ENCODE assay signal across 12 cellular contexts in the genomic region with DNA sequence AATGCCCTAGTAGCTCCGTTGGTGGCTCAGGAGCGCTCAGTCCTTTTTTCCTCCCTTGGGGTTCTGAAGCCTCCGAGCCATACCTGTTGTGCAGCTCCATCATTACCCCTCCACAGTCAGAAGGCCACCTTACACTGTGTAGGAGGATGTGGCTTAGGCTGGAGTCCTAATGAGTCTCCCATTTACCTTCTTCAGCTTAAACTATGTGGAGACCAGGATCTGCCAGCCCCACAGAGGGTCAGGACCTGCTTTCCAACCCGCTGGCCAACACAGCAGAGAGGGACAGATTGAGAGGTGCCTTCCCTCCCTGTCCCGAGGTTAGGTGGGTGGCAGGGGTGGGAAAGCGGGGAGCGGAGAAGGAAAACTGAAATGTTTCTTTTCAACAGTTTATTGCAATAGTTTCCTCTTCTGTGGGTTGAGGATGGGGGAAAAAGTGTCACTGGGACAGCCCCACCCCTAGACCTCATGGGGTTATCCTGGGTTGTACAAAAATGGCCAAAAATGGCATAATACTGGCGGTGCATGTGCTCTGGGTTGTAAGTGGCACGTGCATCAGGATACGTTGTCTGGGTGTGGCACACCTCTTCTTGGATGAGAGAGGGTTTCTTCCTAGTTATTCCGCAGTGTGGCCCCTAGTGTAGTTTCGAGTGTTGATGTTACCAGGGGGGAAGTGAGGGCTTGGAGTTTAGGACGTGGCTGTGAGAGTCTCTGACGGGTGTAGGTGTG. TPM values are rescaled to one million over a fixed set of nuclear protein-coding genes. Genes with fewer than 3 reads are reported as not detected.
A peak's percentile ranks its signal among the peaks of the same experiment; 100 is the strongest.
DNase-seq lines count a peak whose midpoint lies in the region; ATAC-seq and TF ChIP-seq lines count a peak whose summit lies in the region.
"Had no signal": no experiment of that assay in that cellular context is flagged by ENCODE, and none has a peak within 500 bp of the region (broad histone marks: within the 10 kb centered on the region; RNA-seq: fewer than 3 reads in every experiment).

No MANE protein-coding gene starts in this region.

- H3K36me3 ChIP-seq in mucosa of descending colon (ENCODE audit: low read depth) (no peaks in the 10 kb centered on the region), upper lobe of right lung (peaks cover 16% of the 10 kb centered on the region)

- H3K4me3 Mint-ChIP-seq in activated naive CD4-positive, alpha-beta T cell treated with anti-CD3 and anti-CD28 coated beads, Interleukin-2, amount 50 U/mL, for 24 hours: peak overlapping the region; percentile 69
- H3K4me3 Mint-ChIP-seq in activated naive CD8-positive, alpha-beta T cell treated with anti-CD3 and anti-CD28 coated beads, Interleukin-2, amount 10 ng/mL, durations not matched to agents 7 days and 5 days: peak overlapping the region; percentile 80

- POLR2A ChIA-PET in activated naive CD8-positive, alpha-beta T cell treated with anti-CD3 and anti-CD28 coated beads, Interleukin-2, amount 10 ng/mL, durations not matched to agents 7 days and 5 days (lab: Charles Lee): interaction anchor here (1.0 to 8.9 kb wide), 6 partner anchors 8 to 41 kb away, joined by 3 to 150 read pairs (median 4); no protein-coding TSS in a partner anchor

- peaks cover 96% of the 10 kb centered on the region for H3K4me1 Mint-ChIP-seq in activated naive CD4-positive, alpha-beta T cell treated with anti-CD3 and anti-CD28 coated beads, Interleukin-2, amount 50 U/mL, for 24 hours
- H3K4me1 Mint-ChIP-seq in activated naive CD8-positive, alpha-beta T cell treated with anti-CD3 and anti-CD28 coated beads, Interleukin-2, amount 10 ng/mL, durations not matched to agents 7 days and 5 days: peaks cover 81% of the 10 kb centered on the region

- no peaks in the 10 kb centered on the region for H3K27me3 Mint-ChIP-seq in activated naive CD4-positive, alpha-beta T cell treated with anti-CD3 and anti-CD28 coated beads, Interleukin-2, amount 50 U/mL, for 24 hours
- H3K27me3 Mint-ChIP-seq in activated naive CD8-positive, alpha-beta T cell treated with anti-CD3 and anti-CD28 coated beads, Interleukin-2, amount 10 ng/mL, durations not matched to agents 7 days and 5 days: no peaks in the 10 kb centered on the region
- H3K27me3 Mint-ChIP-seq: IgD-negative memory B cell had no signal

- H3K9me3 Mint-ChIP-seq in activated naive CD4-positive, alpha-beta T cell treated with anti-CD3 and anti-CD28 coated beads, Interleukin-2, amount 50 U/mL, for 24 hours: peaks cover 5% of the 10 kb centered on the region
- H3K9me3 Mint-ChIP-seq in activated naive CD8-positive, alpha-beta T cell treated with anti-CD3 and anti-CD28 coated beads, Interleukin-2, amount 10 ng/mL, durations not matched to agents 7 days and 5 days: no peaks in the 10 kb centered on the region
- H3K9me3 Mint-ChIP-seq: IgD-negative memory B cell had no signal

- no peaks in the 10 kb centered on the region for H3K9me3 ChIP-seq in mucosa of descending colon
- H3K9me3 ChIP-seq in upper lobe of right lung: no peaks in the 10 kb centered on the region

- peaks cover 17% of the 10 kb centered on the region for H3K36me3 Mint-ChIP-seq in activated naive CD4-positive, alpha-beta T cell treated with anti-CD3 and anti-CD28 coated beads, Interleukin-2, amount 50 U/mL, for 24 hours
- H3K36me3 Mint-ChIP-seq in activated naive CD8-positive, alpha-beta T cell treated with anti-CD3 and anti-CD28 coated beads, Interleukin-2, amount 10 ng/mL, durations not matched to agents 7 days and 5 days: peaks cover 30% of the 10 kb centered on the region

- intact Hi-C loops in mucosa of descending colon (cut with DNase I, micrococcal nuclease) (no loop called here), upper lobe of right lung (cut with DNase I) (no loop called here)

- no peak for TF ChIP-seq CTCF in mucosa of descending colon (IDR thresholded peaks at IDR 0.05)
- TF ChIP-seq CTCF in upper lobe of right lung (IDR thresholded peaks at IDR 0.05): no peak

- H3K27me3 ChIP-seq in upper lobe of right lung: no peaks in the 10 kb centered on the region

- H3K27ac ChIP-seq in upper lobe of right lung: peak overlapping the region; percentile 61

- ATAC-seq in activated naive CD8-positive, alpha-beta T cell treated with anti-CD3 and anti-CD28 coated beads, Interleukin-2, amount 10 ng/mL, durations not matched to agents 7 days and 5 days (ENCODE audit: low read depth): no peak
- ATAC-seq in mucosa of descending colon: peak; percentile 5
- ATAC-seq in upper lobe of right lung: peak; percentile 52

- H3K4me3 ChIP-seq in mucosa of descending colon (no peak overlapping the region), upper lobe of right lung (no peak overlapping the region)

- H3K27ac Mint-ChIP-seq in activated naive CD4-positive, alpha-beta T cell treated with anti-CD3 and anti-CD28 coated beads, Interleukin-2, amount 50 U/mL, for 24 hours: peak overlapping the region; percentile 92
- H3K27ac Mint-ChIP-seq in activated naive CD8-positive, alpha-beta T cell treated with anti-CD3 and anti-CD28 coated beads, Interleukin-2, amount 10 ng/mL, durations not matched to agents 7 days and 5 days: peak overlapping the region; percentile 89
- H3K27ac Mint-ChIP-seq: IgD-negative memory B cell had no signal

- DNase-seq in activated naive CD4-positive, alpha-beta T cell treated with anti-CD3 and anti-CD28 coated beads, Interleukin-2, amount 50 U/mL, for 16 hours: no peak
- DNase-seq in activated naive CD8-positive, alpha-beta T cell treated with anti-CD3 and anti-CD28 coated beads, Interleukin-2, amount 10 ng/mL, durations not matched to agents 7 days and 5 days: no peak
- no peak for DNase-seq in mucosa of descending colon
- DNase-seq in upper lobe of right lung: peak; percentile 63
- DNase-seq in NCI-H774 (lab: John Stamatoyannopoulos, UW): no peak
- DNase-seq in occipital lobe (lab: John Stamatoyannopoulos, UW): no peak
- no peak for DNase-seq in cerebellar nuclear complex (lab: John Stamatoyannopoulos, UW)
- DNase-seq: kidney, NCI-H2171 treated with DMSO at 0.1 percent for 48 hours had no signal

- H3K4me1 ChIP-seq in mucosa of descending colon (ENCODE audit: low read depth) (peaks cover 21% of the 10 kb centered on the region), upper lobe of right lung (peaks cover 76% of the 10 kb centered on the region)

RNA-seq across cellular contexts. Expression of gene TSPAN14, which starts 31.5 kb away (rescaled TPM):
- total RNA-seq in activated naive CD8-positive, alpha-beta T cell treated with anti-CD3 and anti-CD28 coated beads, Interleukin-2, amount 10 ng/mL, durations not matched to agents 7 days and 5 days: 100 to 1,000 TPM in 1 of 2 experiments, 10 to 100 TPM in 1; 98.8 to 112 TPM
- total RNA-seq in mucosa of descending colon: 10 to 100 TPM; 75.5 to 96.5 (median 81.0) TPM
- total RNA-seq in upper lobe of right lung: 157 TPM
- total RNA-seq in occipital lobe: 35.7 TPM

RNA-seq across cellular contexts. Expression of gene SH2D4B, which starts 52.1 kb away (rescaled TPM):
- under 1 TPM; 0.14 to 0.22 TPM for total RNA-seq in activated naive CD8-positive, alpha-beta T cell treated with anti-CD3 and anti-CD28 coated beads, Interleukin-2, amount 10 ng/mL, durations not matched to agents 7 days and 5 days
- total RNA-seq in mucosa of descending colon (not detected), upper lobe of right lung (0.43 TPM), occipital lobe (1.4 TPM)
- total RNA-seq: epithelial cell of proximal tubule had no signal
